Comparison of ENCODE assay signal across 15 cellular contexts in the genomic region with DNA sequence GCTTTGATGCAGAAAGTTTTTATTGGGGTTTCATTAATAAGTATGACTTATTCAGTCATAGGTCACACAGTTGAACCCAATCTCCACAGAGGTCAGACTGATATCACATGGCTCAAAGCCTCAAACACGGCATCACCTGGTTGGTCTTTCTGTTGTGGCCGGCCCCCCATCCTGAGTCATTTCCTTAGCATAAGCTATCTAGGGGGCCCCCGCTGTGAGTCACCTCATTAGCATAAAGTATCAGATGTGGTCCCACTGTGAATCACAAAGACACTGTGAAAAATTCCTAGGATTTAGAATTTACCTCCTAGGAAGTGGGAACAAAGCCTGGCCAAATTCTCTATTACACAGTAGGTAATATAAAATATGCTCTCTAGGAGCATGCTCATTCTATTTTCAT.
DNase-seq lines count a peak whose midpoint lies in the region; ATAC-seq, FAIRE-seq and TF ChIP-seq lines count a peak whose summit lies in the region.
"Had no signal": no experiment of that assay in that cellular context is flagged by ENCODE, and none has a peak within 500 bp of the region (broad histone marks: within the 10 kb centered on the region; RNA-seq: fewer than 3 reads in every experiment).

No MANE protein-coding gene starts in this region.

- H3F3A ChIP-seq in PC-3 (ENCODE audit: low read length, unreplicated experiment): no peaks in the 10 kb centered on the region

- DNase-seq in MCF 10A (ENCODE audit: unreplicated experiment): peak; percentile 22
- no peak for DNase-seq in breast epithelium (ENCODE audit: low spot score in 2 of 2)
- peak; percentile 23 for DNase-seq in PC-3
- DNase-seq in endothelial cell of umbilical vein (ENCODE audit: low read depth, low spot score): peak; percentile 36
- peak; percentile 68 for DNase-seq in urothelium cell line (ENCODE audit: low spot score)
- DNase-seq in NCI-H2227 (lab: John Stamatoyannopoulos, UW; ENCODE audit: unreplicated experiment): no peak
- DNase-seq: activated naive CD4-positive, alpha-beta T cell treated with anti-CD3 and anti-CD28 coated beads, Interleukin-2, amount 50 U/mL, for 16 hours; CD8-positive, alpha-beta memory T cell; stimulated activated CD8-positive, alpha-beta memory T cell treated with anti-CD3 and anti-CD28 coated beads, Interleukin-4, amount 100 ng/mL, for 48 hours; upper lobe of right lung had no signal

- BruUV-seq in MCF 10A (replicated peaks; lab: Mats Ljungman, UMichigan) (no TSS peak), PC-3 (replicated peaks; lab: Mats Ljungman, UMichigan) (no TSS peak), endothelial cell of umbilical vein (replicated peaks; lab: Mats Ljungman, UMichigan) (no TSS peak)

- no peaks in the 10 kb centered on the region for H3K9me1 ChIP-seq in endothelial cell of umbilical vein (replicated peaks; ENCODE audit: control insufficient read depth, extremely low read depth, insufficient read depth, low read length)

- H2AFZ ChIP-seq in PC-3 (ENCODE audit: low read length) (no peak overlapping the region), endothelial cell of umbilical vein (ENCODE audit: low read depth, low read length) (no peak overlapping the region)
- H2AFZ ChIP-seq: hepatocyte had no signal

- POLR2A ChIA-PET in MCF 10A (lab: Yijun Ruan, JAX) (no interaction called here), PC-3 (lab: Charles Lee; ENCODE audit: unreplicated experiment) (no interaction called here), endothelial cell of umbilical vein (lab: Charles Lee) (no interaction called here)

- H4K20me1 ChIP-seq in PC-3 (ENCODE audit: low read length) (no peaks in the 10 kb centered on the region), endothelial cell of umbilical vein (replicated peaks; ENCODE audit: control insufficient read depth, extremely low read depth, insufficient read depth, low read length) (no peaks in the 10 kb centered on the region)

- no peaks in the 10 kb centered on the region for H3K79me2 ChIP-seq in PC-3 (ENCODE audit: low read length)
- H3K79me2 ChIP-seq in endothelial cell of umbilical vein (ENCODE audit: control insufficient read depth, insufficient read depth, low read length): no peaks in the 10 kb centered on the region
- H3K79me2 ChIP-seq: hepatocyte had no signal

- no peaks in the 10 kb centered on the region for H3K36me3 Mint-ChIP-seq in MCF 10A (ENCODE audit: insufficient read depth, unreplicated experiment)
- H3K36me3 Mint-ChIP-seq: CD8-positive, alpha-beta memory T cell had no signal

- dilution Hi-C loops in endothelial cell of umbilical vein (cut with MboI; ENCODE audit: extremely low pct_ligation_motif_present, low sequenced_read_pairs): no loop called here

- H3K4me1 Mint-ChIP-seq in MCF 10A (ENCODE audit: insufficient read depth, unreplicated experiment): no peaks in the 10 kb centered on the region
- H3K4me1 Mint-ChIP-seq: CD8-positive, alpha-beta memory T cell; central memory CD8-positive, alpha-beta T cell had no signal

- TF ChIP-seq CTCF in MCF 10A (IDR thresholded peaks at IDR 0.05; ENCODE audit: unreplicated experiment) (no peak), breast epithelium (IDR thresholded peaks at IDR 0.05) (no peak), PC-3 (conservative IDR thresholded peaks at IDR 0.05; ENCODE audit: low read depth, low read length) (no peak), endothelial cell of umbilical vein (IDR thresholded peaks at IDR 0.05; ENCODE audit: extremely low read depth in 1 of 2, insufficient read depth in 1 of 2, low read depth in 1 of 2, low read length in 2 of 2) (no peak)

- FAIRE-seq in endothelial cell of umbilical vein (lab: Jason Lieb, UNC): no peak
- no peak for FAIRE-seq in urothelium cell line (lab: Jason Lieb, UNC)
- FAIRE-seq: A204.1 had no signal

- H3K4me3 ChIP-seq in breast epithelium: no peak overlapping the region
- H3K4me3 ChIP-seq in PC-3 (ENCODE audit: low read length): no peak overlapping the region
- no peak overlapping the region for H3K4me3 ChIP-seq in endothelial cell of umbilical vein (replicated peaks in 1 of 3; ENCODE audit: insufficient read depth in 1 of 3, low read depth in 1 of 3, low read length in 3 of 3)
- H3K4me3 ChIP-seq: hepatocyte, upper lobe of right lung had no signal

- no peaks in the 10 kb centered on the region for H3K9me3 ChIP-seq in breast epithelium
- H3K9me3 ChIP-seq in PC-3 (ENCODE audit: low read length): no peaks in the 10 kb centered on the region
- no peaks in the 10 kb centered on the region for H3K9me3 ChIP-seq in endothelial cell of umbilical vein (replicated peaks; ENCODE audit: control insufficient read depth, insufficient read depth, low read length)
- H3K9me3 ChIP-seq: upper lobe of right lung had no signal

- H3K9ac ChIP-seq in PC-3 (ENCODE audit: low read length) (no peak overlapping the region), endothelial cell of umbilical vein (replicated peaks; ENCODE audit: extremely low read depth, insufficient read depth, low read length) (no peak overlapping the region)

- H3K9me2 ChIP-seq in PC-3 (replicated peaks; ENCODE audit: low read length): no peaks in the 10 kb centered on the region; the same call in 1 of the 2 replicates

- H3K9me3 Mint-ChIP-seq in MCF 10A (ENCODE audit: unreplicated experiment): no peaks in the 10 kb centered on the region

- no peak overlapping the region for H3K27ac Mint-ChIP-seq in MCF 10A (ENCODE audit: low read depth, unreplicated experiment)
- H3K27ac Mint-ChIP-seq: CD8-positive, alpha-beta memory T cell had no signal

- intact Hi-C loops in MCF 10A (cut with micrococcal nuclease) (no loop called here), breast epithelium (cut with DNase I; ENCODE audit: low total_unique reads) (no loop called here), PC-3 (cut with micrococcal nuclease) (no loop called here), endothelial cell of umbilical vein (cut with micrococcal nuclease) (no loop called here)

- no peaks in the 10 kb centered on the region for H3K27me3 Mint-ChIP-seq in MCF 10A (ENCODE audit: insufficient read depth, unreplicated experiment)
- H3K27me3 Mint-ChIP-seq: CD8-positive, alpha-beta memory T cell; central memory CD8-positive, alpha-beta T cell had no signal

- CTCF ChIA-PET in MCF 10A (lab: Yijun Ruan, JAX) (no interaction called here), PC-3 (lab: Charles Lee) (no interaction called here), endothelial cell of umbilical vein (lab: Charles Lee) (no interaction called here)

- ATAC-seq in PC-3 (peak; percentile 37; the same call in 1 of the 2 replicates), HG02981 (IDR thresholded peaks at IDR 0.05; ENCODE audit: unreplicated experiment) (no peak), GM21528 (IDR thresholded peaks at IDR 0.05; ENCODE audit: low FRiP score, unreplicated experiment) (no peak)
- ATAC-seq: upper lobe of right lung had no signal

- H3K27ac ChIP-seq in breast epithelium: no peak overlapping the region
- H3K27ac ChIP-seq in PC-3 (ENCODE audit: low read length): no peak overlapping the region
- no peak overlapping the region for H3K27ac ChIP-seq in endothelial cell of umbilical vein (ENCODE audit: insufficient read depth, low read depth, low read length)
- H3K27ac ChIP-seq: hepatocyte, upper lobe of right lung had no signal

- H3K4me3 Mint-ChIP-seq in MCF 10A (ENCODE audit: unreplicated experiment): no peak overlapping the region
- H3K4me3 Mint-ChIP-seq: CD8-positive, alpha-beta memory T cell; central memory CD8-positive, alpha-beta T cell had no signal

- H3K4me2 ChIP-seq in PC-3 (ENCODE audit: low read length) (no peak overlapping the region), endothelial cell of umbilical vein (ENCODE audit: insufficient read depth, low read length) (no peak overlapping the region)
- H3K4me2 ChIP-seq: hepatocyte had no signal

- H3K36me3 ChIP-seq in breast epithelium (no peaks in the 10 kb centered on the region), PC-3 (ENCODE audit: low read depth, low read length) (no peaks in the 10 kb centered on the region), endothelial cell of umbilical vein (ENCODE audit: control insufficient read depth in 2 of 2, extremely low read depth in 1 of 2, insufficient read depth in 2 of 2, low read length in 2 of 2) (no peaks in the 10 kb centered on the region)
- H3K36me3 ChIP-seq: upper lobe of right lung had no signal

- no peaks in the 10 kb centered on the region for H3K4me1 ChIP-seq in breast epithelium
- H3K4me1 ChIP-seq in PC-3 (ENCODE audit: insufficient read depth, low read length): peaks cover 10% of the 10 kb centered on the region
- H3K4me1 ChIP-seq in endothelial cell of umbilical vein (ENCODE audit: control insufficient read depth, extremely low read depth, insufficient read depth, low read length): peaks cover 15% of the 10 kb centered on the region
- H3K4me1 ChIP-seq: upper lobe of right lung had no signal

- H3K27me3 ChIP-seq in breast epithelium: no peaks in the 10 kb centered on the region
- no peaks in the 10 kb centered on the region for H3K27me3 ChIP-seq in PC-3 (ENCODE audit: low read length)
- no peaks in the 10 kb centered on the region for H3K27me3 ChIP-seq in endothelial cell of umbilical vein (ENCODE audit: control insufficient read depth in 2 of 2, insufficient read depth in 2 of 2, low read length in 2 of 2)
- H3K27me3 ChIP-seq: hepatocyte, upper lobe of right lung had no signal

- TF ChIP-seq POLR2A in breast epithelium (IDR thresholded peaks at IDR 0.05) (no peak), endothelial cell of umbilical vein (IDR thresholded peaks at IDR 0.05; ENCODE audit: low read depth, low read length) (no peak)

TF ChIP-seq in endothelial cell of umbilical vein, 7 proteins besides CTCF, POLR2A, EP300 and RAD21:
- TF ChIP-seq FOS (IDR thresholded peaks at IDR 0.05; ENCODE audit: borderline replicate concordance, insufficient read depth, low read length) (peak; percentile 83), MYC (IDR thresholded peaks at IDR 0.05; ENCODE audit: low read depth, low read length) (no peak), GATA2 (IDR thresholded peaks at IDR 0.05; ENCODE audit: insufficient read depth, insufficient read length, low read depth, low read length) (peak; percentile 81), JUN (IDR thresholded peaks at IDR 0.05; ENCODE audit: borderline replicate concordance, insufficient read depth, insufficient read length, low read depth) (peak; percentile 25), POLR2AphosphoS5 (IDR thresholded peaks at IDR 0.05; ENCODE audit: insufficient read depth, low read depth, low read length) (peak; percentile 17)

Comparison
In these comparisons a context has a peak if more than half of its experiments do, and no peak if none do; other contexts are left out.
1. DNase-seq: peak in MCF 10A (single experiment), PC-3 (single experiment), endothelial cell of umbilical vein (single experiment) and urothelium cell line (single experiment); none in breast epithelium (0 of 2) and NCI-H2227 (single experiment).